Comparison of ENCODE assay signal across 8 cellular contexts in genomic region chr12:59403259-59403932, GRCh38.
A peak's percentile ranks its signal among the peaks of the same experiment; 100 is the strongest.
DNase-seq lines count a peak whose midpoint lies in the region; FAIRE-seq and TF ChIP-seq lines count a peak whose summit lies in the region.

No MANE protein-coding gene starts in this region.

- no peaks in the 10 kb centered on the region for H3K4me1 ChIP-seq in breast epithelium

- no peak overlapping the region for H3K4me3 ChIP-seq in Jurkat, Clone E6-1 (ENCODE audit: low read length)
- H3K4me3 ChIP-seq in breast epithelium = no peak overlapping the region

- no peak overlapping the region for H3K27ac ChIP-seq in breast epithelium

- H3K27me3 ChIP-seq in breast epithelium = no peaks in the 10 kb centered on the region

- no peaks in the 10 kb centered on the region for H3K36me3 ChIP-seq in breast epithelium

- TF ChIP-seq CTCF in GM20000 (IDR thresholded peaks at IDR 0.05; ENCODE audit: extremely low read depth, missing control alignments) = peak; percentile 61
- peak; percentile 10 to 66 (median 52) for TF ChIP-seq CTCF in breast epithelium (IDR thresholded peaks at IDR 0.05)

- FAIRE-seq in RCC 7860 (lab: Jason Lieb, UNC) = peak; percentile 36

- no peak for TF ChIP-seq POLR2A in breast epithelium (IDR thresholded peaks at IDR 0.05)

- intact Hi-C loops in breast epithelium (cut with DNase I; ENCODE audit: low total_unique reads) = no loop called here
- intact Hi-C loops in posterior vena cava (cut with DNase I) = no loop called here

- DNase-seq in ELR (ENCODE audit: low read depth) (peak; percentile 70), GM20000 (ENCODE audit: low spot score) (peak; percentile 28), RCC 7860 (ENCODE audit: low spot score) (peak; percentile 11), breast epithelium (ENCODE audit: low spot score in 2 of 2) (peak in 1 of 2 donors; percentile 27), iPS-NIHi7 (ENCODE audit: extremely low spot score) (peak; percentile 67), posterior vena cava (ENCODE audit: low spot score) (no peak)
- peak; percentile 37 for DNase-seq in Jurkat, Clone E6-1 (ENCODE audit: low read depth, low spot score)
- peak; percentile 13 to 39 for DNase-seq in stimulated activated CD4-positive, alpha-beta T cell treated with anti-CD3 and anti-CD28 coated beads, Interleukin-2, amount 100 ng/mL, for 24 hours

- H3K9me3 ChIP-seq in breast epithelium = no peaks in the 10 kb centered on the region
